In the genomic region with DNA sequence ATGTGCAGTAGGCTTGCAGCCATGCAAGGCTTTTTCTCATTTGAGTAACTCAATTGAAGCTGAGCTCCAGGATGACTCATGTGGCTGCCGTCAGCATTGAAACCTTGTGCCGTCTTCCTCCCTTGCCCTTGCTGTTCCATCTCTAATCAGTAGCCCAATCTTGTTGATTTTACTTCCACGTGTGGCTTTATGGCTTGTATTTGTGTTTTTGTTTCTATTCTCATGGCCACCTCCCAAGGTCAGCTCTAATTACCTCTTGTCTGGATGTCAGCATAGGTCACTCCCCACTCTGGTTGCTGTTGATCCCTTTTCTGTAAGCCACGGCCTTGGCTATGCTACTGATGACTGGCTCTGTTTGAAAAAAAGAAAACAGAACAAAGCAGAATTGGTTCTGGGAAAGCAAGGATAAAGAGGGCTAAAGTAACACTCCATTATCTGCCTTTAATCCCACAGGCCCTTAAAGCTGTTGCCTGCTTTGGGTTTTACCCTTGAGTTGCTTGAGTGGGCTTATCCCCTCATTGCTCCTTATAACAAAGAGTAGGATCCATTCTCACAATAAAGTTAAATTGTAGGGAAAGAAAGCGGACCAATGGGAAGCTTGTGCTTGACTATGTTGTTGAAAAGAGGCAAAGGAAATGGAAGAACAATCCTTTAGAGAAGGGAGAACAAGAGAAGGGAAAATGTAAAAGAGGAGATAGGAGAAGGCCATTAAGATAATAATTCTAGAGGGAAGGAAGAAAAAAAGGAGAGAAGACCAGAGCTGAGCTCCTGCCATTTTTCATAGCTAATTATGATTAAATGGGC, we compare ENCODE assay signal across 9 cellular contexts.
DNase-seq lines count a peak whose midpoint lies in the region; ATAC-seq and TF ChIP-seq lines count a peak whose summit lies in the region.
"Had no signal": no experiment of that assay in that cellular context is flagged by ENCODE, and none has a peak within 500 bp of the region (broad histone marks: within the 10 kb centered on the region; RNA-seq: fewer than 3 reads in every experiment).

No MANE protein-coding gene starts in this region.

- peaks cover 0 to 6% of the 10 kb centered on the region in 2 donors for H3K4me1 ChIP-seq in thyroid gland
- H3K4me1 ChIP-seq: BLaER1 had no signal

- no peaks in the 10 kb centered on the region for H3K36me3 ChIP-seq in thyroid gland
- H3K36me3 ChIP-seq: BLaER1 had no signal

- no peak for TF ChIP-seq POLR2A in thyroid gland (IDR thresholded peaks at IDR 0.05)

- H3K4me3 ChIP-seq in fibroblast of pulmonary artery (replicated peaks; ENCODE audit: low read depth, low read length): no peak overlapping the region
- no peak overlapping the region for H3K4me3 ChIP-seq in thyroid gland (replicated peaks in 1 of 3)
- H3K4me3 ChIP-seq: BLaER1 had no signal

- H3K27me3 ChIP-seq in thyroid gland: no peaks in the 10 kb centered on the region
- H3K27me3 ChIP-seq: BLaER1 had no signal

- H3K27ac ChIP-seq in thyroid gland: peak overlapping the region in 2 of 3 donors; percentile 0 to 34
- H3K27ac ChIP-seq: BLaER1 had no signal

- intact Hi-C loops in thyroid gland (cut with DNase I): no loop called here

- peak; percentile 18 for DNase-seq in NCI-H748 (lab: John Stamatoyannopoulos, UW; ENCODE audit: unreplicated experiment)
- DNase-seq in NCI-H748 treated with DMSO at 0.1 percent for 48 hours (lab: John Stamatoyannopoulos, UW): no peak
- DNase-seq in NCI-H460 (ENCODE audit: extremely low read depth, low read depth): peak; percentile 31
- DNase-seq in fibroblast of pulmonary artery (ENCODE audit: low read depth): peak; percentile 87
- peak; percentile 18 to 29 for DNase-seq in thyroid gland
- DNase-seq in activated CD4-positive, alpha-beta T cell treated with anti-CD3 and anti-CD28 coated beads, Interleukin-2, amount 50 U/mL, for 48 hours: no peak
- no peak for DNase-seq in NCI-H1092 treated with DMSO at 0.1 percent for 48 hours (lab: John Stamatoyannopoulos, UW)
- no peak for DNase-seq in omental fat pad (ENCODE audit: low spot score)

- TF ChIP-seq CTCF in fibroblast of pulmonary artery (IDR thresholded peaks at IDR 0.05; ENCODE audit: low read length, missing control alignments) (no peak), thyroid gland (IDR thresholded peaks at IDR 0.05) (no peak), omental fat pad (IDR thresholded peaks at IDR 0.05) (no peak)

- ATAC-seq in omental fat pad (ENCODE audit: low FRiP score): no peak

- H3K9me3 ChIP-seq in thyroid gland: no peaks in the 10 kb centered on the region
- H3K9me3 ChIP-seq: BLaER1 had no signal

- 55 to 57% methylated on average over 5 of the region's 5 CpGs for WGBS in thyroid gland, 2 donors

Comparison
In these comparisons a context has a peak if more than half of its experiments do, and no peak if none do; other contexts are left out.
1. DNase-seq: peak in NCI-H748 (single experiment), NCI-H460 (single experiment), fibroblast of pulmonary artery (single experiment) and thyroid gland (2 of 2); none in NCI-H748 treated with DMSO at 0.1 percent for 48 hours (single experiment), activated CD4-positive, alpha-beta T cell treated with anti-CD3 and anti-CD28 coated beads, Interleukin-2, amount 50 U/mL, for 48 hours (0 of 2), NCI-H1092 treated with DMSO at 0.1 percent for 48 hours (single experiment) and omental fat pad (single experiment).